Comparison of ENCODE assay signal across 25 cellular contexts in the genomic region with DNA sequence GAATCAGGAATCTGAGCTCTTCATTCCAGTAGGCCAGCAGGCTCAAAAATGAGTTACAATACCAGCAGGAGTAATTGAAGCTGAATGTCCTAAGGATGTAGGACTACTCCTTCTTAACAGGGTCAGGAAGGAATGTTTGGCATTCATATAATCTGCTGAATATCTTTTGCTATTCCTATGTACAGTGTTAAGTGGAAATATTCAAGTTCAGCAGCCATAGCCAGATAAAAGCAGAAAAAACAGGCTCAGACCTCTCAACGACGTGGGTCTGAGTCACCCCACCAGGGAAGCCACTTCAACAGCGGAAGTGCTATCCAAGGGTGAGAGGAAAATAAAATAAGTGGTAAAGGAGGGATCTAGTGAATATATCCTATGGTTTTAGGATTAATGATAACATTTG.
DNase-seq lines count a peak whose midpoint lies in the region; ATAC-seq, FAIRE-seq and TF ChIP-seq lines count a peak whose summit lies in the region.
"Had no signal": no experiment of that assay in that cellular context is flagged by ENCODE, and none has a peak within 500 bp of the region (broad histone marks: within the 10 kb centered on the region; RNA-seq: fewer than 3 reads in every experiment).

No MANE protein-coding gene starts in this region.

- no peaks in the 10 kb centered on the region for H3K4me1 ChIP-seq in foreskin keratinocyte
- no peaks in the 10 kb centered on the region for H3K4me1 ChIP-seq in right lobe of liver
- H3K4me1 ChIP-seq: gastrocnemius medialis had no signal

- ATAC-seq in foreskin keratinocyte, result no peak
- ATAC-seq in right lobe of liver, result no peak
- ATAC-seq: activated T-helper 17 cell treated with anti-CD3 and anti-CD28 coated beads, Interleukin-2, amount 50 U/mL, for 72 hours; CD8-positive, alpha-beta T cell; gastrocnemius medialis; HCT116; HepG2; naive thymus-derived CD8-positive, alpha-beta T cell had no signal

- no peak for TF ChIP-seq CTCF in brain microvascular endothelial cell (IDR thresholded peaks at IDR 0.05; ENCODE audit: low read depth, low read length, missing control alignments)
- no peak for TF ChIP-seq CTCF in nephron (IDR thresholded peaks at IDR 0.05; ENCODE audit: unreplicated experiment in 3 of 3)
- no peak for TF ChIP-seq CTCF in foreskin keratinocyte (conservative IDR thresholded peaks at IDR 0.05)
- TF ChIP-seq CTCF in right lobe of liver (IDR thresholded peaks at IDR 0.05), result no peak

- H3K4me3 Mint-ChIP-seq in nephron, result no peak overlapping the region
- H3K4me3 Mint-ChIP-seq: activated CD4-positive, alpha-beta T cell treated with anti-CD3 and anti-CD28 coated beads, Interleukin-2, amount 10 ng/mL, durations not matched to agents 24 days and 14 days; activated naive CD8-positive, alpha-beta T cell; activated T-helper 17 cell treated with anti-CD3 and anti-CD28 coated beads, Interleukin-2, amount 50 U/mL, for 72 hours; CD8-positive, alpha-beta T cell; naive thymus-derived CD8-positive, alpha-beta T cell had no signal

- no peaks in the 10 kb centered on the region for H3K36me3 ChIP-seq in brain microvascular endothelial cell (replicated peaks)
- H3K36me3 ChIP-seq in right lobe of liver, result no peaks in the 10 kb centered on the region
- H3K36me3 ChIP-seq: gastrocnemius medialis had no signal

- no peaks in the 10 kb centered on the region for H3K9me3 ChIP-seq in right lobe of liver
- H3K9me3 ChIP-seq: gastrocnemius medialis had no signal

- H3K27me3 Mint-ChIP-seq in nephron (ENCODE audit: low read depth), result no peaks in the 10 kb centered on the region
- H3K27me3 Mint-ChIP-seq: activated CD4-positive, alpha-beta T cell treated with anti-CD3 and anti-CD28 coated beads, Interleukin-2, amount 10 ng/mL, durations not matched to agents 24 days and 14 days; activated naive CD8-positive, alpha-beta T cell; activated T-helper 17 cell treated with anti-CD3 and anti-CD28 coated beads, Interleukin-2, amount 50 U/mL, for 72 hours; naive thymus-derived CD8-positive, alpha-beta T cell had no signal

- no peaks in the 10 kb centered on the region for H3K36me3 Mint-ChIP-seq in nephron (ENCODE audit: low read depth)
- H3K36me3 Mint-ChIP-seq: activated naive CD8-positive, alpha-beta T cell; CD8-positive, alpha-beta T cell; naive thymus-derived CD8-positive, alpha-beta T cell had no signal

- in situ Hi-C loops in brain microvascular endothelial cell (cut with HindIII; ENCODE audit: low pct_ligation_motif_present, low sequenced_read_pairs), result no loop called here

- H3K27ac ChIP-seq in brain microvascular endothelial cell (peak overlapping the region; percentile 20), foreskin keratinocyte (no peak overlapping the region), right lobe of liver (no peak overlapping the region)
- H3K27ac ChIP-seq: gastrocnemius medialis had no signal

- no peaks in the 10 kb centered on the region for H3K4me1 Mint-ChIP-seq in nephron
- H3K4me1 Mint-ChIP-seq: activated CD4-positive, alpha-beta T cell treated with anti-CD3 and anti-CD28 coated beads, Interleukin-2, amount 10 ng/mL, durations not matched to agents 24 days and 14 days; activated T-helper 17 cell treated with anti-CD3 and anti-CD28 coated beads, Interleukin-2, amount 50 U/mL, for 72 hours; naive thymus-derived CD8-positive, alpha-beta T cell had no signal

- H3K4me3 ChIP-seq in brain microvascular endothelial cell (ENCODE audit: low read depth, low read length) (no peak overlapping the region), right lobe of liver (no peak overlapping the region)
- H3K4me3 ChIP-seq: gastrocnemius medialis had no signal

- no peaks in the 10 kb centered on the region for H3K9me3 Mint-ChIP-seq in nephron
- H3K9me3 Mint-ChIP-seq: activated CD4-positive, alpha-beta T cell treated with anti-CD3 and anti-CD28 coated beads, Interleukin-2, amount 10 ng/mL, durations not matched to agents 24 days and 14 days had no signal

- intact Hi-C loops in right lobe of liver (cut with DNase I), result no loop called here

- DNase-seq in DMS53 treated with DMSO at 0.1 percent for 48 hours (lab: John Stamatoyannopoulos, UW; ENCODE audit: unreplicated experiment) (peak; percentile 56), HTR-8/SVneo (ENCODE audit: insufficient read length, low spot score) (peak; percentile 13), brain microvascular endothelial cell (peak; percentile 53), foreskin keratinocyte (no peak), UCSD-AML1 (lab: John Stamatoyannopoulos, UW; ENCODE audit: unreplicated experiment) (no peak), right lobe of liver (no peak), putamen (ENCODE audit: low spot score) (no peak)
- DNase-seq: activated CD4-positive, alpha-beta T cell treated with anti-CD3 and anti-CD28 coated beads, Interleukin-2, amount 10 ng/mL, durations not matched to agents 24 days and 14 days; CD8-positive, alpha-beta T cell; DMS79 treated with DMSO at 0.1 percent for 48 hours; gastrocnemius medialis; kidney glomerular epithelial cell; mesendoderm; naive thymus-derived CD8-positive, alpha-beta T cell; NCI-H2081 treated with DMSO at 0.1 percent for 48 hours; NCI-H526; OCI-M1; stimulated activated CD4-positive, alpha-beta T cell treated with anti-CD3 and anti-CD28 coated beads, Interleukin-2, amount 100 ng/mL, for 24 hours; stimulated activated naive CD4-positive, alpha-beta T cell; T-helper 1 cell had no signal

- no peak for TF ChIP-seq POLR2A in right lobe of liver (IDR thresholded peaks at IDR 0.05)

- peak; percentile 71 for FAIRE-seq in HTR-8/SVneo (lab: Jason Lieb, UNC)
- FAIRE-seq: HepG2 had no signal

- WGBS in right lobe of liver (ENCODE audit: insufficient coverage, low coverage, low lambda C conversion rate, missing lambda C conversion rate), result 39% methylated on average over 3 of the region's 3 CpGs

- H3K27ac Mint-ChIP-seq in nephron, result peak overlapping the region in 2 of 3 experiments; percentile 65 to 69
- H3K27ac Mint-ChIP-seq: activated CD4-positive, alpha-beta T cell treated with anti-CD3 and anti-CD28 coated beads, Interleukin-2, amount 10 ng/mL, durations not matched to agents 24 days and 14 days; activated naive CD8-positive, alpha-beta T cell; activated T-helper 17 cell treated with anti-CD3 and anti-CD28 coated beads, Interleukin-2, amount 50 U/mL, for 72 hours; CD8-positive, alpha-beta T cell; naive thymus-derived CD8-positive, alpha-beta T cell had no signal

- H3K27me3 ChIP-seq in brain microvascular endothelial cell (replicated peaks) (no peaks in the 10 kb centered on the region), foreskin keratinocyte (no peaks in the 10 kb centered on the region), right lobe of liver (no peaks in the 10 kb centered on the region)
- H3K27me3 ChIP-seq: gastrocnemius medialis had no signal

Comparison
In these comparisons a context has a peak if more than half of its experiments do, and no peak if none do; other contexts are left out.
1. DNase-seq: peak in DMS53 treated with DMSO at 0.1 percent for 48 hours (single experiment), HTR-8/SVneo (single experiment) and brain microvascular endothelial cell (single experiment); none in foreskin keratinocyte (0 of 2), UCSD-AML1 (single experiment), right lobe of liver (0 of 3) and putamen (single experiment).